Comparison of ENCODE assay signal across 17 cellular contexts in genomic region chr2:41927581-41928260, GRCh38.
DNase-seq lines count a peak whose midpoint lies in the region; ATAC-seq and TF ChIP-seq lines count a peak whose summit lies in the region.
"Had no signal": no experiment of that assay in that cellular context is flagged by ENCODE, and none has a peak within 500 bp of the region (broad histone marks: within the 10 kb centered on the region; RNA-seq: fewer than 3 reads in every experiment).

No MANE protein-coding gene starts in this region.

- H3K9me3 Mint-ChIP-seq in glutamatergic neuron (ENCODE audit: unreplicated experiment): peaks cover 10% of the 10 kb centered on the region
- peaks cover 8% of the 10 kb centered on the region for H3K9me3 Mint-ChIP-seq in activated CD4-positive, alpha-beta memory T cell treated with anti-CD3 and anti-CD28 coated beads for 36 hours

- H3K27me3 ChIP-seq in MG63 (no peaks in the 10 kb centered on the region), muscle layer of colon (ENCODE audit: control insufficient read depth in 1 of 2, insufficient read depth in 2 of 2, low read length in 2 of 2) (no peaks in the 10 kb centered on the region), suprapubic skin (no peaks in the 10 kb centered on the region)

- no peaks in the 10 kb centered on the region for H3K36me3 Mint-ChIP-seq in glutamatergic neuron (ENCODE audit: unreplicated experiment)
- no peaks in the 10 kb centered on the region for H3K36me3 Mint-ChIP-seq in activated CD4-positive, alpha-beta memory T cell treated with anti-CD3 and anti-CD28 coated beads for 36 hours
- H3K36me3 Mint-ChIP-seq: activated naive CD8-positive, alpha-beta T cell had no signal

- no peaks in the 10 kb centered on the region for H3K36me3 ChIP-seq in MG63
- no peaks in the 10 kb centered on the region for H3K36me3 ChIP-seq in muscle layer of colon (ENCODE audit: insufficient read depth, low read length)
- H3K36me3 ChIP-seq in suprapubic skin: no peaks in the 10 kb centered on the region
- H3K36me3 ChIP-seq: HAP-1 had no signal

- CTCF ChIA-PET in activated CD4-positive, alpha-beta memory T cell treated with anti-CD3 and anti-CD28 coated beads for 36 hours (lab: Charles Lee): interaction anchor here (0.5 to 1.4 kb wide), 2 partner anchors 160 to 1945 kb away, joined by 3 to 4 read pairs; no protein-coding TSS in a partner anchor

- TF ChIP-seq EP300 in suprapubic skin (IDR thresholded peaks at IDR 0.05): no peak

- TF ChIP-seq POLR2A in suprapubic skin (IDR thresholded peaks at IDR 0.05): no peak

- H3K9me3 ChIP-seq in MG63: no peaks in the 10 kb centered on the region; the same call in 1 of the 2 replicates
- H3K9me3 ChIP-seq in muscle layer of colon (ENCODE audit: low read length): no peaks in the 10 kb centered on the region
- no peaks in the 10 kb centered on the region for H3K9me3 ChIP-seq in suprapubic skin
- H3K9me3 ChIP-seq: HAP-1 had no signal

- H3K27me3 Mint-ChIP-seq in glutamatergic neuron (ENCODE audit: unreplicated experiment): peaks cover 2% of the 10 kb centered on the region
- no peaks in the 10 kb centered on the region for H3K27me3 Mint-ChIP-seq in activated CD4-positive, alpha-beta memory T cell treated with anti-CD3 and anti-CD28 coated beads for 36 hours
- H3K27me3 Mint-ChIP-seq: activated CD4-positive, alpha-beta T cell treated with anti-CD3 and anti-CD28 coated beads, Interleukin-2, amount 10 ng/mL, durations not matched to agents 24 days and 14 days; activated naive CD8-positive, alpha-beta T cell; effector memory CD8-positive, alpha-beta T cell had no signal

- peak overlapping the region; percentile 20 for H3K27ac Mint-ChIP-seq in glutamatergic neuron (ENCODE audit: unreplicated experiment)
- H3K27ac Mint-ChIP-seq in activated CD4-positive, alpha-beta memory T cell treated with anti-CD3 and anti-CD28 coated beads for 36 hours: no peak overlapping the region
- H3K27ac Mint-ChIP-seq: activated CD4-positive, alpha-beta T cell treated with anti-CD3 and anti-CD28 coated beads, Interleukin-2, amount 10 ng/mL, durations not matched to agents 24 days and 14 days; activated naive CD8-positive, alpha-beta T cell; effector memory CD8-positive, alpha-beta T cell; progenitor cell of endocrine pancreas had no signal

- peaks cover 32% of the 10 kb centered on the region for H3K4me1 Mint-ChIP-seq in glutamatergic neuron (ENCODE audit: low read depth, unreplicated experiment)
- H3K4me1 Mint-ChIP-seq in activated CD4-positive, alpha-beta memory T cell treated with anti-CD3 and anti-CD28 coated beads for 36 hours (ENCODE audit: low read depth): no peaks in the 10 kb centered on the region
- H3K4me1 Mint-ChIP-seq: activated CD4-positive, alpha-beta T cell treated with anti-CD3 and anti-CD28 coated beads, Interleukin-2, amount 10 ng/mL, durations not matched to agents 24 days and 14 days had no signal

- WGBS in suprapubic skin: 75% methylated on average over 10 of the region's 10 CpGs

- POLR2A ChIA-PET in activated CD4-positive, alpha-beta memory T cell treated with anti-CD3 and anti-CD28 coated beads for 36 hours (lab: Charles Lee): no interaction called here

- peak overlapping the region; percentile 45 for H3K27ac ChIP-seq in muscle layer of colon (ENCODE audit: low read depth, low read length)
- H3K27ac ChIP-seq in suprapubic skin: peak overlapping the region; percentile 80

- H3K9ac ChIP-seq in muscle layer of colon (ENCODE audit: low read length): no peak overlapping the region

- DNase-seq in MG63: peak; percentile 51
- DNase-seq in glutamatergic neuron: no peak
- peak in 1 of 2 donors; percentile 53 for DNase-seq in suprapubic skin (ENCODE audit: low spot score in 2 of 2)
- no peak for DNase-seq in islet precursor cell
- no peak for DNase-seq in activated CD4-positive, alpha-beta memory T cell treated with anti-CD3 and anti-CD28 coated beads for 36 hours
- DNase-seq: activated CD4-positive, alpha-beta T cell treated with anti-CD3 and anti-CD28 coated beads, Interleukin-2, amount 10 ng/mL, durations not matched to agents 24 days and 14 days; caudate nucleus; effector memory CD8-positive, alpha-beta T cell; GF-D8; NCI-H2081; NCI-H526 had no signal

- ATAC-seq in HG02885 (IDR thresholded peaks at IDR 0.05; ENCODE audit: poor library complexity, unreplicated experiment): no peak
- ATAC-seq in GM19035 (IDR thresholded peaks at IDR 0.05; ENCODE audit: unreplicated experiment): no peak
- ATAC-seq: effector memory CD8-positive, alpha-beta T cell had no signal

- H3K4me3 Mint-ChIP-seq in glutamatergic neuron (ENCODE audit: unreplicated experiment): no peak overlapping the region
- H3K4me3 Mint-ChIP-seq in activated CD4-positive, alpha-beta memory T cell treated with anti-CD3 and anti-CD28 coated beads for 36 hours: no peak overlapping the region
- H3K4me3 Mint-ChIP-seq: activated CD4-positive, alpha-beta T cell treated with anti-CD3 and anti-CD28 coated beads, Interleukin-2, amount 10 ng/mL, durations not matched to agents 24 days and 14 days; activated naive CD8-positive, alpha-beta T cell; effector memory CD8-positive, alpha-beta T cell had no signal

- intact Hi-C loops in activated CD4-positive, alpha-beta memory T cell treated with anti-CD3 and anti-CD28 coated beads for 36 hours (cut with micrococcal nuclease): no loop called here

- TF ChIP-seq CTCF in glutamatergic neuron (IDR thresholded peaks at IDR 0.05; ENCODE audit: partially characterized antibody, unreplicated experiment) (no peak), suprapubic skin (IDR thresholded peaks at IDR 0.05) (no peak)

- H3K4me3 ChIP-seq in MG63 (no peak overlapping the region), muscle layer of colon (ENCODE audit: low read depth in 1 of 2, low read length in 2 of 2) (no peak overlapping the region), suprapubic skin (no peak overlapping the region)
- H3K4me3 ChIP-seq: HAP-1 had no signal

- H3K4me1 ChIP-seq in muscle layer of colon (ENCODE audit: insufficient read depth, low read length): peaks cover 60% of the 10 kb centered on the region
- peaks cover 51% of the 10 kb centered on the region for H3K4me1 ChIP-seq in suprapubic skin
- H3K4me1 ChIP-seq: HAP-1 had no signal
